13 cellular contexts compared by ENCODE assay signal in the genomic region with DNA sequence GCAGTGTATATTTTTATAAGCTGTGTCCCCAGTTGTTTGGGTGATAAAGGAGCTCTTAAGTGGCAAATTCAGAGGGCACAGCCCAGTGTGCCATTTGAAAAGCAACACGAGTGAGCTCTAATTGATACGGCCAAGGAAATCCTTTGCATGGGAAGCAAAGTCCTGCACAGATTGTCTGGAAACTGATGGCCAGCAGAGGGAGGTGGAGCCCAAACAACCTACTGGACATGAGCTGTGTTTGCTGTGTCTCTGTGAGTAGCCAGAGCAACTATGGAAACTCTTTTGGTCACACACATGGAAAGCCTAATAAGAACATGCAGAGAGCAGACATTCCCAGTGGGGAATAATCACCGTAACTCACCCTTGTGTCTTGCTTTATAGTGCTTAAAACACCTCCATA. TPM values are rescaled to one million over a fixed set of nuclear protein-coding genes. Genes with fewer than 3 reads are reported as not detected.
DNase-seq lines count a peak whose midpoint lies in the region; ATAC-seq and TF ChIP-seq lines count a peak whose summit lies in the region.
"Had no signal": no experiment of that assay in that cellular context is flagged by ENCODE, and none has a peak within 500 bp of the region (broad histone marks: within the 10 kb centered on the region; RNA-seq: fewer than 3 reads in every experiment).

No MANE protein-coding gene starts in this region.

- peak; percentile 72 for ATAC-seq in Panc1
- no peak for ATAC-seq in HG02571 (IDR thresholded peaks at IDR 0.05; ENCODE audit: unreplicated experiment)

- H2AFZ ChIP-seq in fibroblast of lung (ENCODE audit: low read length), result no peak overlapping the region

- no TSS peak for BruUV-seq in Panc1 (replicated peaks; lab: Mats Ljungman, UMichigan)

- H4K20me1 ChIP-seq in fibroblast of lung (ENCODE audit: control insufficient read depth, extremely low read depth, insufficient read depth, low read length), result no peaks in the 10 kb centered on the region

- CTCF ChIA-PET in Panc1 (lab: Charles Lee), result interaction anchor here (1.1 kb wide), 1 partner anchor 270 kb away, joined by 3 read pairs; no protein-coding TSS in a partner anchor

- H3K79me2 ChIP-seq in fibroblast of lung (ENCODE audit: control insufficient read depth, insufficient read depth, low read length), result no peaks in the 10 kb centered on the region

- H3K9me3 ChIP-seq in Panc1 (ENCODE audit: control insufficient read depth, insufficient read depth, low read depth, low read length) (no peaks in the 10 kb centered on the region), fibroblast of lung (ENCODE audit: control insufficient read depth, insufficient read depth, low read depth, low read length) (no peaks in the 10 kb centered on the region)
- H3K9me3 ChIP-seq: SJCRH30 had no signal

- no peak overlapping the region for H3K4me2 ChIP-seq in fibroblast of lung (ENCODE audit: extremely low read depth, insufficient read depth, low read length)

- no peak overlapping the region for H3K9ac ChIP-seq in fibroblast of lung (ENCODE audit: insufficient read depth, low read length)

- TF ChIP-seq CTCF in Panc1 (IDR thresholded peaks at IDR 0.05), result peak; percentile 49
- peak; percentile 28 to 32 for TF ChIP-seq CTCF in fibroblast of lung (conservative IDR thresholded peaks at IDR 0.05 in 1 of 2, IDR thresholded peaks at IDR 0.05 in 1 of 2; ENCODE audit: low read depth in 1 of 2, low read length in 2 of 2)

- DNase-seq in DMS53 (lab: John Stamatoyannopoulos, UW) (peak; percentile 33), DMS53 treated with DMSO at 0.1 percent for 48 hours (lab: John Stamatoyannopoulos, UW; ENCODE audit: unreplicated experiment) (no peak), Panc1 (ENCODE audit: low read depth, low spot score) (no peak), fibroblast of lung (ENCODE audit: low read depth in 2 of 2) (no peak), renal cortical epithelial cell (ENCODE audit: low read depth) (peak; percentile 29), posterior cingulate gyrus (no peak), NCI-H1930 (lab: John Stamatoyannopoulos, UW) (no peak)
- DNase-seq: 8988T; activated CD4-positive, alpha-beta T cell treated with anti-CD3 and anti-CD28 coated beads for 48 hours; activated naive CD4-positive, alpha-beta T cell treated with anti-CD3 and anti-CD28 coated beads for 36 hours; substantia nigra had no signal

- H3K27ac ChIP-seq in Panc1 (ENCODE audit: low read length) (no peak overlapping the region), fibroblast of lung (ENCODE audit: insufficient read depth, low read length) (no peak overlapping the region)
- H3K27ac ChIP-seq: SJCRH30 had no signal

- H3K4me3 ChIP-seq in Panc1 (ENCODE audit: low read depth in 2 of 2, low read length in 2 of 2), result no peak overlapping the region
- H3K4me3 ChIP-seq in fibroblast of lung (replicated peaks in 1 of 4; ENCODE audit: control extremely low read depth in 1 of 4, insufficient read depth in 1 of 4, low read depth in 3 of 4, low read length in 4 of 4), result no peak overlapping the region
- H3K4me3 ChIP-seq: SJCRH30 had no signal

- POLR2A ChIA-PET in Panc1 (lab: Charles Lee), result no interaction called here

- H3K4me1 ChIP-seq in Panc1 (ENCODE audit: control insufficient read depth, insufficient read depth, low read length), result no peaks in the 10 kb centered on the region
- no peaks in the 10 kb centered on the region for H3K4me1 ChIP-seq in fibroblast of lung (ENCODE audit: control insufficient read depth, extremely low read depth, insufficient read depth, low read length)
- H3K4me1 ChIP-seq: SJCRH30 had no signal

- H3K36me3 ChIP-seq in Panc1 (ENCODE audit: control insufficient read depth, insufficient read depth, low read length), result no peaks in the 10 kb centered on the region
- H3K36me3 ChIP-seq in fibroblast of lung (ENCODE audit: control insufficient read depth, insufficient read depth, low read length), result no peaks in the 10 kb centered on the region
- H3K36me3 ChIP-seq: SJCRH30 had no signal

- intact Hi-C loops in Panc1 (cut with micrococcal nuclease; ENCODE audit: unreplicated experiment) (no loop called here), posterior cingulate gyrus (cut with DNase I) (no loop called here)

- H3K27me3 ChIP-seq in Panc1 (ENCODE audit: control insufficient read depth, insufficient read depth, low read length), result peaks cover 34% of the 10 kb centered on the region
- H3K27me3 ChIP-seq in fibroblast of lung (ENCODE audit: control insufficient read depth, insufficient read depth, low read length), result no peaks in the 10 kb centered on the region

- in situ Hi-C loops in Panc1 (cut with HindIII; ENCODE audit: low pct_unique_long_range_greater_than_20kb, low sequenced_read_pairs), result no loop called here

RNA-seq across cellular contexts. Expression of gene ONECUT1, which starts 24.4 kb away (rescaled TPM):
- total RNA-seq in Panc1 (2021; ENCODE audit: unreplicated experiment) (0.18 TPM), fibroblast of lung (under 0.01 TPM in 1 of 2 replicates, not detected in the other), renal cortical epithelial cell (0.10 TPM in 1 of 2 replicates, not detected in the other)
- not detected for polyA plus RNA-seq in Panc1 (2012; ENCODE audit: insufficient read length)
- polyA plus RNA-seq in fibroblast of lung, result not detected in 2 replicates
- polyA plus RNA-seq in fibroblast of lung (2012), result not detected in 2 replicates
- polyA minus RNA-seq in fibroblast of lung (ENCODE audit: low replicate concordance), result not detected in 2 replicates
- total RNA-seq: activated naive CD4-positive, alpha-beta T cell treated with anti-CD3 and anti-CD28 coated beads for 36 hours had no signal

Comparison
In these comparisons a context has a peak if more than half of its experiments do, and no peak if none do; other contexts are left out.
1. DNase-seq: peak in DMS53 (single experiment) and renal cortical epithelial cell (single experiment); none in DMS53 treated with DMSO at 0.1 percent for 48 hours (single experiment), Panc1 (single experiment), fibroblast of lung (0 of 2), posterior cingulate gyrus (0 of 10) and NCI-H1930 (0 of 2).